Comparison of ENCODE assay signal across 1 cellular context in genomic region chr15:60359738-60360137, GRCh38.
TF ChIP-seq lines count a peak whose summit lies in the region.

No MANE protein-coding gene starts in this region.

TF ChIP-seq in HepG2, 621 proteins besides CTCF, POLR2A, EP300 and RAD21 (continued from another document):
- 0 out of 2 replicates have a peak, but pooled peaks have one; percentile 12 for TF ChIP-seq ZNF362 (CRISPR knock-in tag; IDR thresholded peaks at IDR 0.05; ENCODE audit: borderline replicate concordance)
- peak; percentile 42; the same call in 1 of the 2 replicates for TF ChIP-seq TARDBP (CRISPR knock-in tag; IDR thresholded peaks at IDR 0.05)
- 0 out of 2 replicates have a peak, but pooled peaks have one; percentile 21 for TF ChIP-seq ARID5B (CRISPR knock-in tag; IDR thresholded peaks at IDR 0.05)
- 0 out of 2 replicates have a peak, but pooled peaks have one; percentile 16 for TF ChIP-seq ZNF687 (CRISPR knock-in tag; IDR thresholded peaks at IDR 0.05)
- TF ChIP-seq REPIN1 (CRISPR knock-in tag; IDR thresholded peaks at IDR 0.05; ENCODE audit: borderline replicate concordance, low read depth) = 0 out of 2 replicates have a peak, but pooled peaks have one; percentile 55
